Comparison of ENCODE assay signal across 22 cellular contexts in the genomic region with DNA sequence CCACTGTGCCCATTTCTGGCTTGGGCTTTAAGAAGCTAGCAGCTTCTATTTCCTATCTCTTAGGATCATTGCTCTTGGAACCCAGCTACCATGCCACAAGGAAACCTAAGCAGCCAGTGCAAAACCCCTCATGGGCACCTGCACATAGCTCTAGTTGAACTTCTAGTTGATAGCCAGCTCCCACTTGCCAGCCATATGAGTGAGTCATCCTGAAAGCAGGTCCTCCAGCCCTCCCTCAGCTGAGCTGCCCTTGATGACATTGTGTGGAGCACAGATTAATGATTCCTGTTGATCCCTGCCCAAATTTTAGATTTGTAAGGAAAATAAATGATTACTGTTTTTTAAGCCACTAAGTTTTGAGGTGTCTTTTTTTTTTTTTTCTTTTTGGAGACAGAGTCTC.
"Had no signal": no experiment of that assay in that cellular context is flagged by ENCODE, and none has a peak within 500 bp of the region (broad histone marks: within the 10 kb centered on the region; RNA-seq: fewer than 3 reads in every experiment).

No MANE protein-coding gene starts in this region.

- H3K9me3 Mint-ChIP-seq: memory B cell had no signal

- ATAC-seq: activated CD8-positive, alpha-beta T cell treated with anti-CD3 and anti-CD28 coated beads, Interleukin-2, amount 10 ng/mL, durations not matched to agents 7 days and 5 days; gastrocnemius medialis; heart right ventricle; left lobe of liver; natural killer cell; stimulated activated naive B cell treated with anti-CD40 and anti-IgM and Interleukin-4, amounts not matched to agents 10 μg/mL and 1 μg/mL and 100 μg/mL, for 72 hours had no signal

- H3K4me3 ChIP-seq: gastrocnemius medialis, heart right ventricle, skin epidermis, tibial artery, uterus had no signal

- H3K4me3 Mint-ChIP-seq: activated CD4-positive, alpha-beta T cell treated with anti-CD3 and anti-CD28 coated beads, Interleukin-2, amount 10 ng/mL, durations not matched to agents 24 days and 14 days; activated CD8-positive, alpha-beta T cell treated with anti-CD3 and anti-CD28 coated beads, Interleukin-2, amount 10 ng/mL, durations not matched to agents 7 days and 5 days; activated naive CD8-positive, alpha-beta T cell; memory B cell; natural killer cell; stimulated activated naive B cell treated with anti-CD40 and anti-IgM and Interleukin-4, amounts not matched to agents 10 μg/mL and 1 μg/mL and 100 μg/mL, for 72 hours had no signal

- H3K36me3 Mint-ChIP-seq: activated naive CD8-positive, alpha-beta T cell; memory B cell; stimulated activated naive B cell treated with anti-CD40 and anti-IgM and Interleukin-4, amounts not matched to agents 10 μg/mL and 1 μg/mL and 100 μg/mL, for 72 hours had no signal

- H3K27ac Mint-ChIP-seq: activated CD4-positive, alpha-beta T cell treated with anti-CD3 and anti-CD28 coated beads, Interleukin-2, amount 10 ng/mL, durations not matched to agents 24 days and 14 days; activated CD8-positive, alpha-beta T cell treated with anti-CD3 and anti-CD28 coated beads, Interleukin-2, amount 10 ng/mL, durations not matched to agents 7 days and 5 days; activated naive CD8-positive, alpha-beta T cell; memory B cell; natural killer cell; stimulated activated naive B cell treated with anti-CD40 and anti-IgM and Interleukin-4, amounts not matched to agents 10 μg/mL and 1 μg/mL and 100 μg/mL, for 72 hours had no signal

- DNase-seq: activated CD4-positive, alpha-beta T cell treated with anti-CD3 and anti-CD28 coated beads, Interleukin-2, amount 10 ng/mL, durations not matched to agents 24 days and 14 days; activated CD4-positive, CD25-positive, alpha-beta regulatory T cell; activated CD8-positive, alpha-beta memory T cell treated with anti-CD3 and anti-CD28 coated beads, Interleukin-2, amount 50 U/mL, for 4 hours; activated CD8-positive, alpha-beta T cell treated with anti-CD3 and anti-CD28 coated beads, Interleukin-2, amount 10 ng/mL, durations not matched to agents 7 days and 5 days; activated gamma-delta T cell; activated T-cell treated with anti-CD3 and anti-CD28 coated beads, Interleukin-2, amount 50 U/mL, for 48 hours; amygdala; effector CD8-positive, alpha-beta T cell; gastrocnemius medialis; heart right ventricle; natural killer cell; retina; stimulated activated CD4-positive, alpha-beta T cell treated with anti-CD3 and anti-CD28 coated beads, Interleukin-15, amount 100 ng/mL, for 24 hours; stimulated activated CD4-positive, alpha-beta T cell treated with anti-CD3 and anti-CD28 coated beads, Interleukin-4, amount 100 ng/mL, for 1 hour; stimulated activated naive B cell treated with anti-CD40 and anti-IgM and Interleukin-4, amounts not matched to agents 10 μg/mL and 1 μg/mL and 100 μg/mL, for 72 hours; T-helper 2 cell; tibial artery; uterus had no signal

- H3K4me1 Mint-ChIP-seq: memory B cell; natural killer cell; stimulated activated naive B cell treated with anti-CD40 and anti-IgM and Interleukin-4, amounts not matched to agents 10 μg/mL and 1 μg/mL and 100 μg/mL, for 72 hours had no signal

- H3K27me3 Mint-ChIP-seq: activated CD4-positive, alpha-beta T cell treated with anti-CD3 and anti-CD28 coated beads, Interleukin-2, amount 10 ng/mL, durations not matched to agents 24 days and 14 days; activated naive CD8-positive, alpha-beta T cell; memory B cell; stimulated activated naive B cell treated with anti-CD40 and anti-IgM and Interleukin-4, amounts not matched to agents 10 μg/mL and 1 μg/mL and 100 μg/mL, for 72 hours had no signal
